ENCODE assay signal across 12 cellular contexts in the genomic region with DNA sequence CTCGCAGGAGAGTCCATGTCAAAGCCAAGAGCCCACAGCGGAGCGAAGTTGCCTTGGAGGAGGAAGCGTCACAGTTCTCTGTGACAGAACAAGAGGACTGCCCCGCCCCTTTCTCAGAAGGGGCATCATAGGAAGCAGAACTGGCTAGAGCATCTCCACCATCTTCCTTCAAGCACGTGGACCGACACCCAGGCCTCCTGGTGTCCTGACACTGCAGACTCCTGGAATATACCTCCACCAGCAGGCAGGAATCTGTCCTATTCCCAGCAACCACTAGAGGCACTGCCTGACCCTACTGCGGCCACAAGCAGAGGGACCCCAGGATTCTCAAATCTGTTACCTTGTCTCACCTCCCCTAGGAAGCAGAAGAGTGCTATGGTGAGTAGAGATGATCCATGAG. TPM values are rescaled to one million over a fixed set of nuclear protein-coding genes. Genes with fewer than 3 reads are reported as not detected.
A peak's percentile ranks its signal among the peaks of the same experiment; 100 is the strongest.
DNase-seq lines count a peak whose midpoint lies in the region; ATAC-seq and TF ChIP-seq lines count a peak whose summit lies in the region.
"Had no signal": no experiment of that assay in that cellular context is flagged by ENCODE, and none has a peak within 500 bp of the region (broad histone marks: within the 10 kb centered on the region; RNA-seq: fewer than 3 reads in every experiment).

No MANE protein-coding gene starts in this region.

- H3K36me3 Mint-ChIP-seq in endodermal cell (ENCODE audit: low read depth) = no peaks in the 10 kb centered on the region
- H3K36me3 Mint-ChIP-seq: IgD-negative memory B cell; stimulated activated naive B cell treated with anti-CD40 and anti-IgM and Interleukin-4, amounts not matched to agents 10 μg/mL and 1 μg/mL and 100 μg/mL, for 72 hours had no signal

- no peaks in the 10 kb centered on the region for H3K9me3 Mint-ChIP-seq in endodermal cell
- H3K9me3 Mint-ChIP-seq: stimulated activated naive B cell treated with anti-CD40 and anti-IgM and Interleukin-4, amounts not matched to agents 10 μg/mL and 1 μg/mL and 100 μg/mL, for 72 hours had no signal

- H3K9me3 ChIP-seq in endodermal cell (ENCODE audit: control insufficient read depth, low read length) = no peaks in the 10 kb centered on the region
- H3K9me3 ChIP-seq in osteoblast (ENCODE audit: low read depth, low read length) = no peaks in the 10 kb centered on the region

- H3K36me3 ChIP-seq in endodermal cell (ENCODE audit: control insufficient read depth, insufficient read depth, low read length) = no peaks in the 10 kb centered on the region
- no peaks in the 10 kb centered on the region for H3K36me3 ChIP-seq in osteoblast (ENCODE audit: insufficient read depth, low read length)

- DNase-seq in GM12865 (ENCODE audit: low read depth) = no peak
- DNase-seq in NB4 (ENCODE audit: low read depth) = no peak
- DNase-seq in endodermal cell = peak; percentile 86
- DNase-seq in osteoblast (ENCODE audit: insufficient read length, low spot score, missing footprints) = peak; percentile 54
- DNase-seq in hypothalamus (lab: John Stamatoyannopoulos, UW) = no peak
- no peak for DNase-seq in NCI-H2171 (lab: John Stamatoyannopoulos, UW)
- DNase-seq: activated CD4-positive, CD25-positive, alpha-beta regulatory T cell treated with anti-CD3 and anti-CD28 coated beads, Interleukin-2, amount 50 U/mL, for 72 hours; stimulated activated naive B cell treated with anti-CD40 and anti-IgM and Interleukin-4, amounts not matched to agents 10 μg/mL and 1 μg/mL and 100 μg/mL, for 72 hours had no signal

- no peak for ATAC-seq in HG03025 (IDR thresholded peaks at IDR 0.05; ENCODE audit: low FRiP score, unreplicated experiment)
- ATAC-seq: stimulated activated naive B cell treated with anti-CD40 and anti-IgM and Interleukin-4, amounts not matched to agents 10 μg/mL and 1 μg/mL and 100 μg/mL, for 72 hours had no signal

- H3K79me2 ChIP-seq in osteoblast (ENCODE audit: insufficient read depth, low read length) = no peaks in the 10 kb centered on the region

- H2AFZ ChIP-seq in osteoblast (ENCODE audit: low read length) = no peak overlapping the region

- H3K9ac ChIP-seq in endodermal cell (ENCODE audit: extremely low read depth, low read length, poor library complexity, severe bottlenecking) = no peak overlapping the region

- H3K27me3 ChIP-seq in endodermal cell (ENCODE audit: control insufficient read depth, insufficient read depth, low read length, poor library complexity, severe bottlenecking) (no peaks in the 10 kb centered on the region), osteoblast (ENCODE audit: insufficient read depth, low read length) (no peaks in the 10 kb centered on the region)

- no peaks in the 10 kb centered on the region for H4K20me1 ChIP-seq in osteoblast (ENCODE audit: insufficient read depth, low read length)

- 74 to 79% methylated on average over 5 to 8 of the region's 8 CpGs for WGBS in endodermal cell (ENCODE audit: insufficient coverage in 1 of 2, insufficient read length in 1 of 2), 2 experiments

- TF ChIP-seq CTCF in GM12865 (IDR thresholded peaks at IDR 0.05; ENCODE audit: insufficient read depth, low read depth, low read length, missing control alignments) (peak; percentile 38), NB4 (IDR thresholded peaks at IDR 0.05; ENCODE audit: low read depth, low read length) (peak; percentile 39), endodermal cell (conservative IDR thresholded peaks at IDR 0.05) (peak; percentile 92), osteoblast (IDR thresholded peaks at IDR 0.05; ENCODE audit: extremely low read depth, low read depth, low read length) (peak; percentile 43)

- H3K27ac ChIP-seq in endodermal cell (ENCODE audit: low read depth, low read length) = no peak overlapping the region
- H3K27ac ChIP-seq in osteoblast (ENCODE audit: low read depth, low read length) = no peak overlapping the region

- no peaks in the 10 kb centered on the region for H3K4me1 ChIP-seq in endodermal cell (ENCODE audit: control insufficient read depth, insufficient read depth, low read length)
- no peaks in the 10 kb centered on the region for H3K4me1 ChIP-seq in osteoblast (ENCODE audit: insufficient read depth, low read length)

- no peak for TF ChIP-seq POLR2A in NB4 (IDR thresholded peaks at IDR 0.05; ENCODE audit: extremely low read depth, insufficient read length)

- no peaks in the 10 kb centered on the region for H3K4me1 Mint-ChIP-seq in endodermal cell
- H3K4me1 Mint-ChIP-seq: IgD-negative memory B cell; stimulated activated naive B cell treated with anti-CD40 and anti-IgM and Interleukin-4, amounts not matched to agents 10 μg/mL and 1 μg/mL and 100 μg/mL, for 72 hours had no signal

- H3K4me3 Mint-ChIP-seq in endodermal cell = no peak overlapping the region
- H3K4me3 Mint-ChIP-seq: stimulated activated naive B cell treated with anti-CD40 and anti-IgM and Interleukin-4, amounts not matched to agents 10 μg/mL and 1 μg/mL and 100 μg/mL, for 72 hours had no signal

- no peak overlapping the region for H3K27ac Mint-ChIP-seq in endodermal cell
- H3K27ac Mint-ChIP-seq: IgD-negative memory B cell; stimulated activated naive B cell treated with anti-CD40 and anti-IgM and Interleukin-4, amounts not matched to agents 10 μg/mL and 1 μg/mL and 100 μg/mL, for 72 hours had no signal

- H3K4me2 ChIP-seq in osteoblast (ENCODE audit: insufficient read depth, low read length) = no peak overlapping the region

- peaks cover 7% of the 10 kb centered on the region for H3K27me3 Mint-ChIP-seq in endodermal cell (ENCODE audit: insufficient read depth)
- H3K27me3 Mint-ChIP-seq: IgD-negative memory B cell; stimulated activated naive B cell treated with anti-CD40 and anti-IgM and Interleukin-4, amounts not matched to agents 10 μg/mL and 1 μg/mL and 100 μg/mL, for 72 hours had no signal

- H3K4me3 ChIP-seq in GM12865 (ENCODE audit: low read depth, low read length) (no peak overlapping the region), NB4 (ENCODE audit: low read depth, low read length) (no peak overlapping the region), endodermal cell (ENCODE audit: low read length) (no peak overlapping the region), osteoblast (ENCODE audit: insufficient read depth, low read length) (no peak overlapping the region)

RNA-seq across cellular contexts. Expression of a gene that starts 37.8 kb away (rescaled TPM):
- 1 to 10 TPM in 1 of 2 donors, under 1 TPM in 1; 0.37 to 1.5 TPM for total RNA-seq in endodermal cell
- 2.2 TPM for polyA plus RNA-seq in endodermal cell (2013, experiment 1 of 2)
- 1.4 TPM for polyA plus RNA-seq in endodermal cell (2013, experiment 2 of 2)
- total RNA-seq in osteoblast = not detected in 2 replicates
- total RNA-seq: dermis microvascular lymphatic vessel endothelial cell had no signal

RNA-seq across cellular contexts. Expression of a gene that starts 41.5 kb away (rescaled TPM):
- total RNA-seq in endodermal cell = 1 to 10 TPM in 1 of 2 donors, under 1 TPM in 1; 0.99 to 5.2 TPM
- polyA plus RNA-seq in endodermal cell (2013, experiment 1 of 2) = 0.21 TPM
- 0.17 TPM for polyA plus RNA-seq in endodermal cell (2013, experiment 2 of 2)
- total RNA-seq in osteoblast = not detected in 2 replicates
- total RNA-seq: dermis microvascular lymphatic vessel endothelial cell had no signal
- polyA plus RNA-seq: IgD-negative memory B cell, neural cell had no signal

Comparison
In these comparisons a context has a peak if more than half of its experiments do, and no peak if none do; other contexts are left out.
1. DNase-seq: peak in endodermal cell (single experiment) and osteoblast (single experiment); none in GM12865 (single experiment), NB4 (single experiment), hypothalamus (0 of 51) and NCI-H2171 (single experiment).
2. CTCF ChIP-seq: peak in every context shown above with its lines; median percentile 92 in endodermal cell; 43 in osteoblast; 39 in NB4; 38 in GM12865.